In genomic region chr12:113221181-113221996, GRCh38 we compare ENCODE assay signal across 1 cellular context.
A peak's percentile ranks its signal among the peaks of the same experiment; 100 is the strongest.
TF ChIP-seq lines count a peak whose summit lies in the region.

TPCN1 (plus strand) TSS chr12:113221464; CDS start chr12:113226853, 5,389 bp downstream.

TF ChIP-seq in GM12878, 131 proteins besides CTCF, POLR2A, EP300 and RAD21 (continued from another document and continues in another):
- TF ChIP-seq ZBTB11 (CRISPR knock-in tag; IDR thresholded peaks at IDR 0.05) (no peak), NBN (IDR thresholded peaks at IDR 0.05) (no peak), BCLAF1 (IDR thresholded peaks at IDR 0.05) (no peak), RFX5 (IDR thresholded peaks at IDR 0.05; ENCODE audit: low read depth, low read length) (peak; percentile 78), ATF2 (IDR thresholded peaks at IDR 0.05; ENCODE audit: low read length) (no peak), PRDM15 (CRISPR knock-in tag; IDR thresholded peaks at IDR 0.05) (no peak), E2F4 (IDR thresholded peaks at IDR 0.05; ENCODE audit: low read depth, low read length) (no peak), BMI1 (IDR thresholded peaks at IDR 0.05; ENCODE audit: borderline replicate concordance) (no peak), ZNF384 (IDR thresholded peaks at IDR 0.05; ENCODE audit: borderline replicate concordance, low read depth, low read length) (no peak), MEF2B (IDR thresholded peaks at IDR 0.05; ENCODE audit: partially characterized antibody, poor library complexity, severe bottlenecking) (no peak), IRF4 (IDR thresholded peaks at IDR 0.05; ENCODE audit: low read depth, low read length) (no peak), CREB1 (IDR thresholded peaks at IDR 0.05; ENCODE audit: low read depth) (peak; percentile 24; the same call in 1 of the 2 replicates), IRF5 (IDR thresholded peaks at IDR 0.05; ENCODE audit: borderline replicate concordance) (no peak), SKIL (IDR thresholded peaks at IDR 0.05; ENCODE audit: low read depth, poor library complexity, severe bottlenecking) (no peak), ZSCAN29 (IDR thresholded peaks at IDR 0.05) (peak; percentile 76), SMAD5 (IDR thresholded peaks at IDR 0.05; ENCODE audit: low read depth) (peak; percentile 85), SREBF2 (IDR thresholded peaks at IDR 0.05; ENCODE audit: low read length) (no peak), EGR1 (IDR thresholded peaks at IDR 0.05; ENCODE audit: borderline replicate concordance in 1 of 2, low read depth in 2 of 2, low read length in 2 of 2) (no peak), SPI1 (IDR thresholded peaks at IDR 0.05; ENCODE audit: borderline replicate concordance, insufficient read depth, low read depth, low read length) (0 out of 2 replicates have a peak, but pooled peaks have one; percentile 16), IKZF2 (IDR thresholded peaks at IDR 0.05) (no peak), NR2F1 (conservative IDR thresholded peaks at IDR 0.05) (peak; percentile 97), KDM1A (IDR thresholded peaks at IDR 0.05; ENCODE audit: borderline replicate concordance) (no peak), LARP7 (IDR thresholded peaks at IDR 0.05) (peak; percentile 91), CHD4 (IDR thresholded peaks at IDR 0.05) (no peak), ETV6 (conservative IDR thresholded peaks at IDR 0.05 in 1 of 2, IDR thresholded peaks at IDR 0.05 in 1 of 2; ENCODE audit: borderline replicate concordance in 1 of 2, low read depth in 1 of 2) (no peak), MYC (IDR thresholded peaks at IDR 0.05; ENCODE audit: insufficient read depth, insufficient read length, insufficient replicate concordance, low read length, severe bottlenecking) (no peak), IKZF1 (conservative IDR thresholded peaks at IDR 0.05) (peak; percentile 76), TARDBP (IDR thresholded peaks at IDR 0.05; ENCODE audit: borderline replicate concordance) (no peak), SMARCA5 (IDR thresholded peaks at IDR 0.05) (no peak; the same call in none of the 2 replicates), ZNF687 (IDR thresholded peaks at IDR 0.05) (peak; percentile 89), NR2C2 (IDR thresholded peaks at IDR 0.05; ENCODE audit: borderline replicate concordance, control insufficient read depth, insufficient read length, low read depth) (no peak)
